ENCODE assay signal across 9 cellular contexts in the genomic region with DNA sequence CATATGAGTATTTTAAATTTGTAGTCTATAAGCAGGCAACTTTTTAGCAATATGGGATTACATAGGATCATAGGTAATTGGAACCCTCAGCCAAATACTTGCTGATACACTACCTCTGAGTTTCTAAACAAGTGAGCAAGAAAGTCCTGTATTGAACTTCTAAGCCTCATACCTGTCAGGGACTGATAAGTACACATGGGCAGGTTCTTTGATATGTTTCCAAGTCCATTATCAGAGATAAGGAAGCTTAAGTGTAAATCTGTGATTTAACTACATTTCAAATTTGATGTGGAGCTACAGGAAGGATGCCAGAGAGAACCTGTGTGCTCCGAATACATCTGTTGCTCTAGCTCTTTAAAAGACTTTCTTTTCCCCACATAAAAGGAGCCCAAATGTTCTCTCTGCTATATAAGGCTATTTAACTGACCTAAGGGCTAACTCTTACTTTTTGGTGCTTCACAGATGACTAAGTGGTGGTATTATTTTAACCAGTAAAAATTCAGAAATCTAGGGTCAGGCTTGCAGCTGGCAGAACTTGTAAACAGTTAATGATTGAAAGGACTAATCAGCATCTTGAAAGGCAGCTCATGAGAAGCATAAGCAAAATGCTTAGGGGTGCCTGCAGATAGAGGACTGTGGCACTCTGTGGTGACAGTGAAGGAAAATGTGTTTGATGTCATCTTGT.
DNase-seq lines count a peak whose midpoint lies in the region; ATAC-seq and TF ChIP-seq lines count a peak whose summit lies in the region.
"Had no signal": no experiment of that assay in that cellular context is flagged by ENCODE, and none has a peak within 500 bp of the region (broad histone marks: within the 10 kb centered on the region; RNA-seq: fewer than 3 reads in every experiment).

No MANE protein-coding gene starts in this region.

- WGBS in SK-N-SH (ENCODE audit: low lambda C conversion rate), result 95% methylated on average over 1 of the region's 1 CpG

- DNase-seq in osteoblast (ENCODE audit: insufficient read length, low spot score, missing footprints), result peak; percentile 19
- no peak for DNase-seq in activated T-cell treated with anti-CD3 and anti-CD28 coated beads, Interleukin-2, amount 50 U/mL, for 4 hours
- DNase-seq in SIG-M5 treated with dmso at 0.1 percent for 504 hours (lab: John Stamatoyannopoulos, UW; ENCODE audit: unreplicated experiment), result no peak
- no peak for DNase-seq in dedifferentiated amniotic fluid mesenchymal stem cell (ENCODE audit: extremely low spot score)
- no peak for DNase-seq in SK-N-SH

- TF ChIP-seq EP300 in SK-N-SH (IDR thresholded peaks at IDR 0.05; ENCODE audit: borderline replicate concordance in 1 of 2, low read depth in 1 of 2, low read length in 1 of 2), result no peak

- no peak for TF ChIP-seq RAD21 in SK-N-SH (IDR thresholded peaks at IDR 0.05; ENCODE audit: low read length)

- H3K4me1 ChIP-seq in osteoblast (ENCODE audit: insufficient read depth, low read length), result peaks cover 23% of the 10 kb centered on the region
- H3K4me1 ChIP-seq in SK-N-SH (ENCODE audit: control insufficient read depth in 1 of 2, insufficient read depth in 2 of 2, low read depth in 1 of 2, low read length in 1 of 2), result peaks cover 5 to 10% of the 10 kb centered on the region in 2 experiments

- POLR2A ChIA-PET in SK-N-SH (lab: Yijun Ruan, JAX), result no interaction called here

- H3K9me3 ChIP-seq in osteoblast (ENCODE audit: low read depth, low read length) (no peaks in the 10 kb centered on the region), SK-N-SH (no peaks in the 10 kb centered on the region)

- no peaks in the 10 kb centered on the region for H4K20me1 ChIP-seq in osteoblast (ENCODE audit: insufficient read depth, low read length)
- H4K20me1 ChIP-seq in SK-N-SH (ENCODE audit: insufficient read depth), result no peaks in the 10 kb centered on the region

- CTCF ChIA-PET in SK-N-SH (lab: Yijun Ruan, JAX), result no interaction called here

- peaks cover 8% of the 10 kb centered on the region for H3F3A ChIP-seq in SK-N-SH (replicated peaks; ENCODE audit: insufficient read depth)

- H3K27ac ChIP-seq in osteoblast (ENCODE audit: low read depth, low read length), result peak overlapping the region; percentile 87
- no peak overlapping the region for H3K27ac ChIP-seq in SK-N-SH (ENCODE audit: low read depth in 2 of 2, low read length in 1 of 2)

- H3K4me3 ChIP-seq in osteoblast (ENCODE audit: insufficient read depth, low read length) (no peak overlapping the region), SK-N-SH (ENCODE audit: low read depth in 2 of 2, low read length in 1 of 2) (no peak overlapping the region)

- H3K9me2 ChIP-seq in SK-N-SH, result no peaks in the 10 kb centered on the region

- H3K27me3 ChIP-seq in osteoblast (ENCODE audit: insufficient read depth, low read length) (no peaks in the 10 kb centered on the region), SK-N-SH (ENCODE audit: insufficient read depth) (no peaks in the 10 kb centered on the region)

- TF ChIP-seq CTCF in osteoblast (IDR thresholded peaks at IDR 0.05; ENCODE audit: extremely low read depth, low read depth, low read length) (no peak), SK-N-SH (IDR thresholded peaks at IDR 0.05) (no peak)

- no peaks in the 10 kb centered on the region for H3K9me3 Mint-ChIP-seq in activated T-cell treated with anti-CD3 and anti-CD28 coated beads, Interleukin-2, amount 50 U/mL, for 4 hours
- H3K9me3 Mint-ChIP-seq: WTC11 had no signal

- H3K4me3 Mint-ChIP-seq in activated T-cell treated with anti-CD3 and anti-CD28 coated beads, Interleukin-2, amount 50 U/mL, for 4 hours, result no peak overlapping the region
- H3K4me3 Mint-ChIP-seq: WTC11 had no signal

- H3K36me3 Mint-ChIP-seq in activated T-cell treated with anti-CD3 and anti-CD28 coated beads, Interleukin-2, amount 50 U/mL, for 4 hours (ENCODE audit: insufficient read depth), result peaks cover 14% of the 10 kb centered on the region
- H3K36me3 Mint-ChIP-seq: WTC11 had no signal

- no peak overlapping the region for H3K9ac ChIP-seq in SK-N-SH

- ATAC-seq in GM19043 (IDR thresholded peaks at IDR 0.05; ENCODE audit: low read depth, unreplicated experiment), result peak; percentile 88
- peak; percentile 96 for ATAC-seq in HG02571 (IDR thresholded peaks at IDR 0.05; ENCODE audit: unreplicated experiment)
- ATAC-seq in HG03520 (IDR thresholded peaks at IDR 0.05; ENCODE audit: unreplicated experiment), result peak; percentile 86
- no peak for ATAC-seq in activated T-cell treated with anti-CD3 and anti-CD28 coated beads, Interleukin-2, amount 50 U/mL, for 4 hours
- ATAC-seq: WTC11 had no signal

- no peaks in the 10 kb centered on the region for H3K36me3 ChIP-seq in osteoblast (ENCODE audit: insufficient read depth, low read length)
- peaks cover 0 to 3% of the 10 kb centered on the region in 2 experiments for H3K36me3 ChIP-seq in SK-N-SH (replicated peaks in 1 of 2; ENCODE audit: control insufficient read depth in 1 of 2, insufficient read depth in 2 of 2, low read length in 1 of 2)

- H3K27me3 Mint-ChIP-seq in activated T-cell treated with anti-CD3 and anti-CD28 coated beads, Interleukin-2, amount 50 U/mL, for 4 hours (ENCODE audit: low read depth), result no peaks in the 10 kb centered on the region

- no peak overlapping the region for H3K4me2 ChIP-seq in osteoblast (ENCODE audit: insufficient read depth, low read length)
- no peak overlapping the region for H3K4me2 ChIP-seq in SK-N-SH

- H3K79me2 ChIP-seq in osteoblast (ENCODE audit: insufficient read depth, low read length), result no peaks in the 10 kb centered on the region
- H3K79me2 ChIP-seq in SK-N-SH (ENCODE audit: insufficient read depth), result no peaks in the 10 kb centered on the region

- no peak overlapping the region for H2AFZ ChIP-seq in osteoblast (ENCODE audit: low read length)
- no peak overlapping the region for H2AFZ ChIP-seq in SK-N-SH (ENCODE audit: low read depth)

- no peaks in the 10 kb centered on the region for H3K4me1 Mint-ChIP-seq in activated T-cell treated with anti-CD3 and anti-CD28 coated beads, Interleukin-2, amount 50 U/mL, for 4 hours (ENCODE audit: low read depth)

TF ChIP-seq in SK-N-SH, 30 proteins besides CTCF, POLR2A, EP300 and RAD21 (continues in another document):
- TF ChIP-seq CHD2 (IDR thresholded peaks at IDR 0.05; ENCODE audit: low read length, partially characterized antibody), result no peak
- TF ChIP-seq, protein P1, sequence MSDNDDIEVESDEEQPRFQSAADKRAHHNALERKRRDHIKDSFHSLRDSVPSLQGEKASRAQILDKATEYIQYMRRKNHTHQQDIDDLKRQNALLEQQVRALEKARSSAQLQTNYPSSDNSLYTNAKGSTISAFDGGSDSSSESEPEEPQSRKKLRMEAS (IDR thresholded peaks at IDR 0.05; ENCODE audit: low read depth), result no peak
- no peak for TF ChIP-seq FOXJ3 (CRISPR knock-in tag; IDR thresholded peaks at IDR 0.05)
- TF ChIP-seq, protein P2, sequence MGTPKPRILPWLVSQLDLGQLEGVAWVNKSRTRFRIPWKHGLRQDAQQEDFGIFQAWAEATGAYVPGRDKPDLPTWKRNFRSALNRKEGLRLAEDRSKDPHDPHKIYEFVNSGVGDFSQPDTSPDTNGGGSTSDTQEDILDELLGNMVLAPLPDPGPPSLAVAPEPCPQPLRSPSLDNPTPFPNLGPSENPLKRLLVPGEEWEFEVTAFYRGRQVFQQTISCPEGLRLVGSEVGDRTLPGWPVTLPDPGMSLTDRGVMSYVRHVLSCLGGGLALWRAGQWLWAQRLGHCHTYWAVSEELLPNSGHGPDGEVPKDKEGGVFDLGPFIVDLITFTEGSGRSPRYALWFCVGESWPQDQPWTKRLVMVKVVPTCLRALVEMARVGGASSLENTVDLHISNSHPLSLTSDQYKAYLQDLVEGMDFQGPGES (IDR thresholded peaks at IDR 0.05; ENCODE audit: low read depth, low read length), result no peak
- TF ChIP-seq EZH2phosphoT487 (IDR thresholded peaks at IDR 0.05; ENCODE audit: borderline replicate concordance, low read depth), result no peak
- no peak for TF ChIP-seq NRF1 (IDR thresholded peaks at IDR 0.05; ENCODE audit: low read depth, low read length)
- TF ChIP-seq RFX5 (IDR thresholded peaks at IDR 0.05; ENCODE audit: low read length), result no peak
- TF ChIP-seq TCF12 (IDR thresholded peaks at IDR 0.05), result no peak
- TF ChIP-seq TEAD4 (IDR thresholded peaks at IDR 0.05; ENCODE audit: borderline replicate concordance, insufficient read depth), result no peak
- TF ChIP-seq, protein P3, sequence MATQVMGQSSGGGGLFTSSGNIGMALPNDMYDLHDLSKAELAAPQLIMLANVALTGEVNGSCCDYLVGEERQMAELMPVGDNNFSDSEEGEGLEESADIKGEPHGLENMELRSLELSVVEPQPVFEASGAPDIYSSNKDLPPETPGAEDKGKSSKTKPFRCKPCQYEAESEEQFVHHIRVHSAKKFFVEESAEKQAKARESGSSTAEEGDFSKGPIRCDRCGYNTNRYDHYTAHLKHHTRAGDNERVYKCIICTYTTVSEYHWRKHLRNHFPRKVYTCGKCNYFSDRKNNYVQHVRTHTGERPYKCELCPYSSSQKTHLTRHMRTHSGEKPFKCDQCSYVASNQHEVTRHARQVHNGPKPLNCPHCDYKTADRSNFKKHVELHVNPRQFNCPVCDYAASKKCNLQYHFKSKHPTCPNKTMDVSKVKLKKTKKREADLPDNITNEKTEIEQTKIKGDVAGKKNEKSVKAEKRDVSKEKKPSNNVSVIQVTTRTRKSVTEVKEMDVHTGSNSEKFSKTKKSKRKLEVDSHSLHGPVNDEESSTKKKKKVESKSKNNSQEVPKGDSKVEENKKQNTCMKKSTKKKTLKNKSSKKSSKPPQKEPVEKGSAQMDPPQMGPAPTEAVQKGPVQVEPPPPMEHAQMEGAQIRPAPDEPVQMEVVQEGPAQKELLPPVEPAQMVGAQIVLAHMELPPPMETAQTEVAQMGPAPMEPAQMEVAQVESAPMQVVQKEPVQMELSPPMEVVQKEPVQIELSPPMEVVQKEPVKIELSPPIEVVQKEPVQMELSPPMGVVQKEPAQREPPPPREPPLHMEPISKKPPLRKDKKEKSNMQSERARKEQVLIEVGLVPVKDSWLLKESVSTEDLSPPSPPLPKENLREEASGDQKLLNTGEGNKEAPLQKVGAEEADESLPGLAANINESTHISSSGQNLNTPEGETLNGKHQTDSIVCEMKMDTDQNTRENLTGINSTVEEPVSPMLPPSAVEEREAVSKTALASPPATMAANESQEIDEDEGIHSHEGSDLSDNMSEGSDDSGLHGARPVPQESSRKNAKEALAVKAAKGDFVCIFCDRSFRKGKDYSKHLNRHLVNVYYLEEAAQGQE (IDR thresholded peaks at IDR 0.05; ENCODE audit: low read depth, low read length), result no peak
- no peak for TF ChIP-seq TAF1 (IDR thresholded peaks at IDR 0.05; ENCODE audit: borderline replicate concordance, low read depth, low read length)
- TF ChIP-seq MXI1 (IDR thresholded peaks at IDR 0.05; ENCODE audit: low read depth, low read length), result no peak
- TF ChIP-seq RCOR1 (IDR thresholded peaks at IDR 0.05; ENCODE audit: low read length), result no peak
- TF ChIP-seq FOXM1 (IDR thresholded peaks at IDR 0.05; ENCODE audit: low read depth), result no peak

Comparison
In these comparisons a context has a peak if more than half of its experiments do, and no peak if none do; other contexts are left out.
1. ATAC-seq: peak in GM19043 (single experiment), HG02571 (single experiment) and HG03520 (single experiment); none in activated T-cell treated with anti-CD3 and anti-CD28 coated beads, Interleukin-2, amount 50 U/mL, for 4 hours (0 of 2).